ENCODE assay signal across 2 cellular contexts in genomic region chr1:42992043-42992697, GRCh38.
TF ChIP-seq lines count a peak whose summit lies in the region.

No MANE protein-coding gene starts in this region.

TF ChIP-seq in SK-N-SH treated with all-trans-retinoic acid at 6 μM for 48 hours, 23 proteins besides CTCF, POLR2A, EP300 and RAD21:
- TF ChIP-seq PATZ1 (CRISPR knock-in tag; IDR thresholded peaks at IDR 0.05; ENCODE audit: borderline replicate concordance) (no peak), ISL1 (CRISPR knock-in tag; IDR thresholded peaks at IDR 0.05) (no peak), ZFP3 (CRISPR knock-in tag; IDR thresholded peaks at IDR 0.05) (no peak), TSHZ2 (CRISPR knock-in tag; IDR thresholded peaks at IDR 0.05) (no peak), TCF4 (CRISPR knock-in tag; IDR thresholded peaks at IDR 0.05; ENCODE audit: borderline replicate concordance) (no peak), OSR1 (CRISPR knock-in tag; IDR thresholded peaks at IDR 0.05) (no peak), RARB (CRISPR knock-in tag; IDR thresholded peaks at IDR 0.05) (no peak), SNAI2 (CRISPR knock-in tag; IDR thresholded peaks at IDR 0.05) (no peak), ZNF8 (CRISPR knock-in tag; IDR thresholded peaks at IDR 0.05) (no peak), ZFP30 (CRISPR knock-in tag; IDR thresholded peaks at IDR 0.05) (no peak), CSDC2 (CRISPR knock-in tag; IDR thresholded peaks at IDR 0.05) (no peak), TOX (CRISPR knock-in tag; IDR thresholded peaks at IDR 0.05; ENCODE audit: borderline replicate concordance) (no peak), ARNTL (CRISPR knock-in tag; IDR thresholded peaks at IDR 0.05; ENCODE audit: borderline replicate concordance, low read depth) (no peak), BACH2 (CRISPR knock-in tag; IDR thresholded peaks at IDR 0.05; ENCODE audit: borderline replicate concordance) (no peak), ZNF565 (CRISPR knock-in tag; conservative IDR thresholded peaks at IDR 0.05; ENCODE audit: low read depth) (no peak), ESRRG (CRISPR knock-in tag; IDR thresholded peaks at IDR 0.05) (no peak), ZNF70 (CRISPR knock-in tag; IDR thresholded peaks at IDR 0.05) (no peak), ZC3H10 (CRISPR knock-in tag; IDR thresholded peaks at IDR 0.05) (no peak)
- TF ChIP-seq, protein P1, sequence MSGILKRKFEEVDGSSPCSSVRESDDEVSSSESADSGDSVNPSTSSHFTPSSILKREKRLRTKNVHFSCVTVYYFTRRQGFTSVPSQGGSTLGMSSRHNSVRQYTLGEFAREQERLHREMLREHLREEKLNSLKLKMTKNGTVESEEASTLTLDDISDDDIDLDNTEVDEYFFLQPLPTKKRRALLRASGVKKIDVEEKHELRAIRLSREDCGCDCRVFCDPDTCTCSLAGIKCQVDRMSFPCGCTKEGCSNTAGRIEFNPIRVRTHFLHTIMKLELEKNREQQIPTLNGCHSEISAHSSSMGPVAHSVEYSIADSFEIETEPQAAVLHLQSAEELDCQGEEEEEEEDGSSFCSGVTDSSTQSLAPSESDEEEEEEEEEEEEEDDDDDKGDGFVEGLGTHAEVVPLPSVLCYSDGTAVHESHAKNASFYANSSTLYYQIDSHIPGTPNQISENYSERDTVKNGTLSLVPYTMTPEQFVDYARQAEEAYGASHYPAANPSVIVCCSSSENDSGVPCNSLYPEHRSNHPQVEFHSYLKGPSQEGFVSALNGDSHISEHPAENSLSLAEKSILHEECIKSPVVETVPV (CRISPR knock-in tag; IDR thresholded peaks at IDR 0.05) = no peak
- TF ChIP-seq, protein P2, sequence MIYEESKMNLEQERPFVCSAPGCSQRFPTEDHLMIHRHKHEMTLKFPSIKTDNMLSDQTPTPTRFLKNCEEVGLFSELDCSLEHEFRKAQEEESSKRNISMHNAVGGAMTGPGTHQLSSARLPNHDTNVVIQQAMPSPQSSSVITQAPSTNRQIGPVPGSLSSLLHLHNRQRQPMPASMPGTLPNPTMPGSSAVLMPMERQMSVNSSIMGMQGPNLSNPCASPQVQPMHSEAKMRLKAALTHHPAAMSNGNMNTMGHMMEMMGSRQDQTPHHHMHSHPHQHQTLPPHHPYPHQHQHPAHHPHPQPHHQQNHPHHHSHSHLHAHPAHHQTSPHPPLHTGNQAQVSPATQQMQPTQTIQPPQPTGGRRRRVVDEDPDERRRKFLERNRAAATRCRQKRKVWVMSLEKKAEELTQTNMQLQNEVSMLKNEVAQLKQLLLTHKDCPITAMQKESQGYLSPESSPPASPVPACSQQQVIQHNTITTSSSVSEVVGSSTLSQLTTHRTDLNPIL (CRISPR knock-in tag; IDR thresholded peaks at IDR 0.05; ENCODE audit: low read depth) = no peak

TF ChIP-seq in SK-N-SH, 30 proteins besides CTCF, POLR2A, EP300 and RAD21 (continued from another document):
- TF ChIP-seq NFIC (IDR thresholded peaks at IDR 0.05; ENCODE audit: borderline replicate concordance) = no peak
